21 cellular contexts compared by ENCODE assay signal in genomic region chrX:19030805-19031204, GRCh38. TPM values are rescaled to one million over a fixed set of nuclear protein-coding genes. Genes with fewer than 3 reads are reported as not detected.
A peak's percentile ranks its signal among the peaks of the same experiment; 100 is the strongest.
DNase-seq lines count a peak whose midpoint lies in the region; ATAC-seq and TF ChIP-seq lines count a peak whose summit lies in the region.
"Had no signal": no experiment of that assay in that cellular context is flagged by ENCODE, and none has a peak within 500 bp of the region (broad histone marks: within the 10 kb centered on the region; RNA-seq: fewer than 3 reads in every experiment).

No MANE protein-coding gene starts in this region.

- no peak overlapping the region for H3K27ac Mint-ChIP-seq in Calu3 (ENCODE audit: unreplicated experiment)
- no peak overlapping the region for H3K27ac Mint-ChIP-seq in GM23338
- H3K27ac Mint-ChIP-seq in T-cell = no peak overlapping the region
- H3K27ac Mint-ChIP-seq: CD8-positive, alpha-beta memory T cell had no signal

- H3K4me1 Mint-ChIP-seq in Calu3 (ENCODE audit: low read depth, unreplicated experiment) (peaks cover 7% of the 10 kb centered on the region), GM23338 (no peaks in the 10 kb centered on the region), T-cell (no peaks in the 10 kb centered on the region)
- H3K4me1 Mint-ChIP-seq: CD4-positive, CD25-positive, alpha-beta regulatory T cell; CD8-positive, alpha-beta memory T cell had no signal

- H3K27me3 Mint-ChIP-seq in Calu3 (ENCODE audit: unreplicated experiment) (no peaks in the 10 kb centered on the region), GM23338 (ENCODE audit: insufficient read depth, low read depth, poor library complexity) (no peaks in the 10 kb centered on the region), T-cell (peaks cover 0 to 4% of the 10 kb centered on the region in 2 donors)
- H3K27me3 Mint-ChIP-seq: CD4-positive, CD25-positive, alpha-beta regulatory T cell had no signal

- CTCF ChIA-PET in Calu3 (lab: Charles Lee) (interaction anchor here (0.9 to 1.0 kb wide), 2 partner anchors 13 to 303 kb away, joined by 3 to 4 read pairs; no protein-coding TSS in a partner anchor), PC-3 (lab: Charles Lee) (interaction anchor here (0.7 to 1.5 kb wide), 2 partner anchors 303 to 1294 kb away, joined by 3 to 4 read pairs; no protein-coding TSS in a partner anchor), T-cell (lab: Charles Lee) (interaction anchor here in 1 of 2 donors (0.6 kb wide), 1 partner anchor 1586 kb away, joined by 5 read pairs; no protein-coding TSS in a partner anchor)

- H3K9me3 Mint-ChIP-seq in Calu3 (ENCODE audit: low read depth, unreplicated experiment) = no peaks in the 10 kb centered on the region
- H3K9me3 Mint-ChIP-seq in GM23338 = no peaks in the 10 kb centered on the region
- no peaks in the 10 kb centered on the region for H3K9me3 Mint-ChIP-seq in T-cell
- H3K9me3 Mint-ChIP-seq: CD8-positive, alpha-beta memory T cell had no signal

- H3K4me1 ChIP-seq in PC-3 (ENCODE audit: insufficient read depth, low read length) (peaks cover 22% of the 10 kb centered on the region), GM23338 (ENCODE audit: insufficient read depth) (no peaks in the 10 kb centered on the region)
- H3K4me1 ChIP-seq: BE2C, Caco-2 had no signal

- H3K27me3 ChIP-seq in PC-3 (ENCODE audit: low read length) (no peaks in the 10 kb centered on the region), brain microvascular endothelial cell (replicated peaks) (no peaks in the 10 kb centered on the region), GM23338 (ENCODE audit: insufficient read depth) (no peaks in the 10 kb centered on the region)
- H3K27me3 ChIP-seq: BE2C had no signal

- H2AFZ ChIP-seq in PC-3 (ENCODE audit: low read length) = no peak overlapping the region
- H2AFZ ChIP-seq in GM23338 = no peak overlapping the region

- no peak overlapping the region for H3K4me3 Mint-ChIP-seq in Calu3 (ENCODE audit: low read depth, unreplicated experiment)
- H3K4me3 Mint-ChIP-seq in GM23338 = no peak overlapping the region
- no peak overlapping the region for H3K4me3 Mint-ChIP-seq in T-cell
- H3K4me3 Mint-ChIP-seq: CD4-positive, CD25-positive, alpha-beta regulatory T cell; CD8-positive, alpha-beta memory T cell had no signal

- no peaks in the 10 kb centered on the region for H4K20me1 ChIP-seq in PC-3 (ENCODE audit: low read length)
- no peaks in the 10 kb centered on the region for H4K20me1 ChIP-seq in GM23338 (replicated peaks; ENCODE audit: insufficient read depth)

- intact Hi-C loops in Calu3 (cut with micrococcal nuclease; ENCODE audit: unreplicated experiment) = no loop called here
- intact Hi-C loops in PC-3 (cut with micrococcal nuclease) = no loop called here

- POLR2A ChIA-PET in PC-3 (lab: Charles Lee; ENCODE audit: unreplicated experiment) = no interaction called here
- POLR2A ChIA-PET in T-cell (lab: Charles Lee) = no interaction called here

- TF ChIP-seq CTCF in Calu3 (IDR thresholded peaks at IDR 0.05; ENCODE audit: unreplicated experiment) (no peak), PC-3 (conservative IDR thresholded peaks at IDR 0.05; ENCODE audit: low read depth, low read length) (no peak), brain microvascular endothelial cell (IDR thresholded peaks at IDR 0.05; ENCODE audit: low read depth, low read length, missing control alignments) (no peak), GM23338 (conservative IDR thresholded peaks at IDR 0.05; ENCODE audit: low read depth in 2 of 2) (no peak)

- peak; percentile 14 for DNase-seq in Calu3
- DNase-seq in PC-3 = peak; percentile 80
- peak; percentile 5 for DNase-seq in brain microvascular endothelial cell
- DNase-seq in kidney tubule cell (ENCODE audit: low spot score) = peak; percentile 2
- DNase-seq in cerebellar nuclear complex (lab: John Stamatoyannopoulos, UW) = no peak
- DNase-seq in GM23338 (ENCODE audit: low spot score) = no peak
- no peak for DNase-seq in T-cell
- DNase-seq: ACHN; BE2C; C1 segment of cervical spinal cord; Caco-2; CD4-positive, CD25-positive, alpha-beta regulatory T cell; CD8-positive, alpha-beta memory T cell; DMS153; DND-41; EL; HCEC 1CT; IMR-90 had no signal

- no peak overlapping the region for H3K9ac ChIP-seq in PC-3 (ENCODE audit: low read length)

- H3K27ac ChIP-seq in PC-3 (ENCODE audit: low read length) (peak overlapping the region; percentile 16; the same call in 1 of the 2 replicates), brain microvascular endothelial cell (no peak overlapping the region), GM23338 (ENCODE audit: low read depth) (no peak overlapping the region)
- H3K27ac ChIP-seq: HL-60 had no signal

- H3K9me2 ChIP-seq in PC-3 (replicated peaks; ENCODE audit: low read length) (no peaks in the 10 kb centered on the region), GM23338 (ENCODE audit: insufficient read depth) (no peaks in the 10 kb centered on the region)

- in situ Hi-C loops in brain microvascular endothelial cell (cut with HindIII; ENCODE audit: low pct_ligation_motif_present, low sequenced_read_pairs) = no loop called here

- no peaks in the 10 kb centered on the region for H3K36me3 ChIP-seq in PC-3 (ENCODE audit: low read depth, low read length)
- no peaks in the 10 kb centered on the region for H3K36me3 ChIP-seq in brain microvascular endothelial cell (replicated peaks)
- no peaks in the 10 kb centered on the region for H3K36me3 ChIP-seq in GM23338 (ENCODE audit: insufficient read depth)
- H3K36me3 ChIP-seq: BE2C had no signal

- no peaks in the 10 kb centered on the region for H3K9me3 ChIP-seq in PC-3 (ENCODE audit: low read length)
- H3K9me3 ChIP-seq: BE2C, Caco-2 had no signal

- H3K4me3 ChIP-seq in PC-3 (ENCODE audit: low read length) (no peak overlapping the region), brain microvascular endothelial cell (ENCODE audit: low read depth, low read length) (no peak overlapping the region), GM23338 (no peak overlapping the region)
- H3K4me3 ChIP-seq: K562 had no signal

- peak overlapping the region; percentile 10 for H3K4me2 ChIP-seq in PC-3 (ENCODE audit: low read length)
- no peak overlapping the region for H3K4me2 ChIP-seq in GM23338

- H3K79me2 ChIP-seq in PC-3 (ENCODE audit: low read length) (no peaks in the 10 kb centered on the region), GM23338 (replicated peaks; ENCODE audit: insufficient read depth) (no peaks in the 10 kb centered on the region)

- H3F3A ChIP-seq in PC-3 (ENCODE audit: low read length, unreplicated experiment) (no peaks in the 10 kb centered on the region), GM23338 (replicated peaks; ENCODE audit: low read depth) (no peaks in the 10 kb centered on the region)

- H3K36me3 Mint-ChIP-seq in Calu3 (ENCODE audit: insufficient read depth, unreplicated experiment) = no peaks in the 10 kb centered on the region
- H3K36me3 Mint-ChIP-seq in GM23338 (ENCODE audit: low read depth) = no peaks in the 10 kb centered on the region
- peaks cover 3% of the 10 kb centered on the region for H3K36me3 Mint-ChIP-seq in T-cell
- H3K36me3 Mint-ChIP-seq: CD4-positive, CD25-positive, alpha-beta regulatory T cell had no signal

- BruUV-seq in Calu3 (replicated peaks; lab: Mats Ljungman, UMichigan) (no TSS peak), PC-3 (replicated peaks; lab: Mats Ljungman, UMichigan) (no TSS peak)

- ATAC-seq in PC-3 = peak; percentile 90
- no peak for ATAC-seq in GM23338
- ATAC-seq in HG03460 (IDR thresholded peaks at IDR 0.05; ENCODE audit: unreplicated experiment) = no peak
- ATAC-seq in T-cell (replicated peaks in 1 of 4) = no peak
- ATAC-seq: K562 had no signal

TF ChIP-seq in GM23338, 12 proteins besides CTCF, POLR2A, EP300 and RAD21:
- TF ChIP-seq EZH2 (IDR thresholded peaks at IDR 0.05; ENCODE audit: low read depth, unreplicated experiment) (no peak), JUNB (IDR thresholded peaks at IDR 0.05; ENCODE audit: unreplicated experiment) (no peak), CREB1 (CRISPR knock-in tag; IDR thresholded peaks at IDR 0.05; ENCODE audit: low read depth) (no peak), ZNF114 (CRISPR knock-in tag; IDR thresholded peaks at IDR 0.05) (no peak), STAT1 (IDR thresholded peaks at IDR 0.05; ENCODE audit: unreplicated experiment) (no peak), REST (IDR thresholded peaks at IDR 0.05; ENCODE audit: unreplicated experiment) (no peak)

RNA-seq across cellular contexts. Expression of gene PHKA2, which starts 46.9 kb away (rescaled TPM):
- total RNA-seq in Calu3 (2022) (44.7 and 47.6 TPM in 2 replicates), PC-3 (2014; rRNA removed) (24.6 and 35.5 TPM in 2 replicates), T-cell (10 to 100 TPM; 35.0 to 46.0 (median 44.0) TPM)
- total RNA-seq in GM23338 (2014; rRNA removed; shearing (Covaris generic)) = 23.7 and 23.9 TPM in 2 replicates
- polyA plus RNA-seq in GM23338 (2016; fragmentation: Nextera tagmentation; extraction: Ambion mirVana) = 8.0 and 9.2 TPM in 2 replicates

Comparison
In these comparisons a context has a peak if more than half of its experiments do, and no peak if none do; other contexts are left out.
1. DNase-seq: peak in Calu3 (single experiment), PC-3 (single experiment), brain microvascular endothelial cell (single experiment) and kidney tubule cell (single experiment); none in cerebellar nuclear complex (0 of 2), GM23338 (single experiment) and T-cell (0 of 34).